In the genomic region with DNA sequence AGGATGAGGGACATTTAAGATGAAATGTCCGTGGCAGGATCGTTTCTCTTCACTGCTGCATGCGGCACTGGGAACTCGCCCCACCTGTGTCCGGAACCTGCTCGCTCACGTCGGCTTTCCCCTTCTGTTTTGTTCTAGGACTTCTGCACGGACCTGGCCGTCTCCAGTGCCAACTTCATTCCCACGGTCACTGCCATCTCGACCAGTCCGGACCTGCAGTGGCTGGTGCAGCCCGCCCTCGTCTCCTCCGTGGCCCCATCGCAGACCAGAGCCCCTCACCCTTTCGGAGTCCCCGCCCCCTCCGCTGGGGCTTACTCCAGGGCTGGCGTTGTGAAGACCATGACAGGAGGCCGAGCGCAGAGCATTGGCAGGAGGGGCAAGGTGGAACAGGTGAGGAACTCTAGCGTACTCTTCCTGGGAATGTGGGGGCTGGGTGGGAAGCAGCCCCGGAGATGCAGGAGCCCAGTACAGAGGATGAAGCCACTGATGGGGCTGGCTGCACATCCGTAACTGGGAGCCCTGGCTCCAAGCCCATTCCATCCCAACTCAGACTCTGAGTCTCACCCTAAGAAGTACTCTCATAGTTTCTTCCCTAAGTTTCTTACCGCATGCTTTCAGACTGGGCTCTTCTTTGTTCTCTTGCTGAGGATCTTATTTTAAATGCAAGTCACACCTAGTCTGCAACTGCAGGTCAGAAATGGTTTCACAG, we compare ENCODE assay signal across 8 cellular contexts. TPM values are rescaled to one million over a fixed set of nuclear protein-coding genes. Genes with fewer than 3 reads are reported as not detected.
DNase-seq lines count a peak whose midpoint lies in the region; ATAC-seq, FAIRE-seq and TF ChIP-seq lines count a peak whose summit lies in the region.

No MANE protein-coding gene starts in this region.

- H3K9me3 ChIP-seq in BLaER1 (no peaks in the 10 kb centered on the region), PC-9 (ENCODE audit: insufficient read depth, low read depth) (no peaks in the 10 kb centered on the region), H1 (ENCODE audit: insufficient read depth in 2 of 2, low read depth in 1 of 2, low read length in 1 of 2) (no peaks in the 10 kb centered on the region), mucosa of descending colon (no peaks in the 10 kb centered on the region)

- H3K23ac ChIP-seq in H1 (ENCODE audit: insufficient read length) = no peak overlapping the region

- H4K20me1 ChIP-seq in BLaER1 (peaks cover 29% of the 10 kb centered on the region), PC-9 (ENCODE audit: insufficient read depth) (peaks cover 30% of the 10 kb centered on the region), H1 (replicated peaks in 1 of 2; ENCODE audit: control insufficient read depth in 1 of 2, insufficient read depth in 2 of 2, low read length in 2 of 2) (peaks cover 4 to 7% of the 10 kb centered on the region in 2 experiments)

- POLR2A ChIA-PET in PC-9 (lab: Charles Lee; ENCODE audit: unreplicated experiment) = interaction anchor here (0.5 to 1.5 kb wide), 8 partner anchors 14 to 660 kb away, joined by 3 to 17 read pairs (median 6); no protein-coding TSS in a partner anchor
- POLR2A ChIA-PET in H1 (lab: Charles Lee; ENCODE audit: partially characterized antibody) = interaction anchor here (0.5 to 14.8 kb wide), 24 partner anchors 10 to 157 kb away, joined by 3 to 351 read pairs (median 6); partner anchors contain the start of gene NEK9

- TF ChIP-seq EP300 in H1 (IDR thresholded peaks at IDR 0.05; ENCODE audit: borderline replicate concordance in 1 of 2, low read depth in 2 of 2, low read length in 2 of 2) = no peak

- no peaks in the 10 kb centered on the region for H3K9me2 ChIP-seq in PC-9 (ENCODE audit: insufficient read depth)

- H3K4me3 ChIP-seq in BLaER1 (peak overlapping the region; percentile 73), PC-9 (peak overlapping the region; percentile 90), H1 (ENCODE audit: extremely low read depth in 1 of 4, insufficient read depth in 2 of 4, low read depth in 3 of 4, low read length in 4 of 4) (peak overlapping the region; percentile 71 to 85 (median 76)), mucosa of descending colon (peak overlapping the region; percentile 44)

- peaks cover 46% of the 10 kb centered on the region for H3F3A ChIP-seq in PC-9 (ENCODE audit: insufficient read depth, low read depth)

- H3K4ac ChIP-seq in H1 (replicated peaks; ENCODE audit: insufficient read length, low read depth, low read length) = peak overlapping the region; percentile 16

- peaks cover 24% of the 10 kb centered on the region; the same call in 1 of the 2 replicates for H3K23me2 ChIP-seq in H1 (ENCODE audit: low read depth, low read length)

- H3K79me2 ChIP-seq in PC-9 (ENCODE audit: low read depth) (peaks cover 31% of the 10 kb centered on the region), H1 (ENCODE audit: control insufficient read depth in 1 of 2, insufficient read depth in 2 of 2, low read length in 2 of 2) (peaks cover 0 to 12% of the 10 kb centered on the region in 2 experiments; a peak in 2 of 4 replicates)

- peaks cover 12% of the 10 kb centered on the region; the same call in 1 of the 2 replicates for H3K36me3 ChIP-seq in BLaER1
- H3K36me3 ChIP-seq in PC-9 (ENCODE audit: low read depth) = peaks cover 19% of the 10 kb centered on the region
- H3K36me3 ChIP-seq in H1 (ENCODE audit: control insufficient read depth in 2 of 4, insufficient read depth in 4 of 4, low read length in 3 of 4) = peaks cover 9 to 14% (median 10%) of the 10 kb centered on the region in 4 experiments; a peak in 7 of 8 replicates
- no peaks in the 10 kb centered on the region for H3K36me3 ChIP-seq in mucosa of descending colon (ENCODE audit: low read depth)

- intact Hi-C loops in PC-9 (cut with micrococcal nuclease; ENCODE audit: unreplicated experiment) (loop anchor here (5.0 kb wide), 1 partner anchor 708 kb away; no protein-coding TSS in a partner anchor), mucosa of descending colon (cut with DNase I, micrococcal nuclease) (no loop called here)

- ATAC-seq in mucosa of descending colon (no peak), HG03520 (IDR thresholded peaks at IDR 0.05; ENCODE audit: unreplicated experiment) (no peak)

- no peaks in the 10 kb centered on the region for H3K79me1 ChIP-seq in H1 (ENCODE audit: low read depth, low read length)

- CTCF ChIA-PET in PC-9 (lab: Charles Lee) = no interaction called here
- CTCF ChIA-PET in H1 (lab: Charles Lee; ENCODE audit: partially characterized antibody) = interaction anchor here (0.8 to 8.9 kb wide), 7 partner anchors 10 to 138 kb away, joined by 3 to 83 read pairs (median 4); no protein-coding TSS in a partner anchor

- H4K91ac ChIP-seq in H1 (replicated peaks; ENCODE audit: insufficient read length, low read length) = peak overlapping the region; percentile 88

- no peak overlapping the region; the same call in 1 of the 2 replicates for H2AFZ ChIP-seq in PC-9
- H2AFZ ChIP-seq in H1 (ENCODE audit: low read length) = no peak overlapping the region

- H3K27ac ChIP-seq in BLaER1 (no peak overlapping the region), PC-9 (no peak overlapping the region), H1 (ENCODE audit: low read depth, low read length) (peak overlapping the region; percentile 33; the same call in 1 of the 2 replicates)

- H4K8ac ChIP-seq in H1 (ENCODE audit: extremely low read depth, insufficient read depth, low read length) = peak overlapping the region; percentile 100; the same call in 1 of the 2 replicates

- no peak overlapping the region for H3K14ac ChIP-seq in H1 (ENCODE audit: insufficient read length)

- peak overlapping the region; percentile 95 for H3K4me2 ChIP-seq in BLaER1
- H3K4me2 ChIP-seq in PC-9 = peak overlapping the region; percentile 99
- H3K4me2 ChIP-seq in H1 (ENCODE audit: insufficient read depth in 1 of 2, low read depth in 2 of 2, low read length in 2 of 2) = peak overlapping the region; percentile 92

- peak overlapping the region; percentile 61; the same call in 1 of the 2 replicates for H2BK20ac ChIP-seq in H1 (ENCODE audit: low read length)

- H3K56ac ChIP-seq in H1 (replicated peaks; ENCODE audit: insufficient read length, low read depth, low read length) = peak overlapping the region; percentile 60

- 3% methylated on average over 26 of the region's 27 CpGs; no CpG with 5 or more reads in 1 of the 2 experiments for WGBS in H1 (ENCODE audit: extremely low coverage in 1 of 2, insufficient coverage in 1 of 2, insufficient read length in 1 of 2, insufficient replicate concordance in 2 of 2, low coverage in 1 of 2, low lambda C conversion rate in 2 of 2, missing lambda C conversion rate in 1 of 2), 2 experiments

- H3K18ac ChIP-seq in H1 (ENCODE audit: extremely low read depth, low read length) = peak overlapping the region; percentile 91

- H2BK15ac ChIP-seq in H1 (ENCODE audit: low read length) = 0 out of 2 replicates have a peak overlapping the region, but pooled peaks have one; percentile 46

- no peak for DNase-seq in PC-9
- peak in 1 of 2 experiments; percentile 75 for DNase-seq in H1 (ENCODE audit: low read depth in 1 of 2, low spot score in 2 of 2)
- peak in 2 of 3 donors; percentile 66 to 74 for DNase-seq in mucosa of descending colon
- DNase-seq in NCI-H1092 treated with DMSO at 0.1 percent for 48 hours (lab: John Stamatoyannopoulos, UW) = no peak
- no peak for DNase-seq in cerebellar cortex (ENCODE audit: low spot score)
- no peak for DNase-seq in KG1 (lab: John Stamatoyannopoulos, UW)

- peaks cover 44% of the 10 kb centered on the region for H3K4me1 ChIP-seq in BLaER1
- peaks cover 58% of the 10 kb centered on the region for H3K4me1 ChIP-seq in PC-9 (replicated peaks; ENCODE audit: insufficient read depth)
- H3K4me1 ChIP-seq in H1 (replicated peaks in 1 of 4; ENCODE audit: control insufficient read depth in 3 of 4, insufficient read depth in 4 of 4, low read length in 3 of 4) = peaks cover 4 to 11% (median 10%) of the 10 kb centered on the region in 4 experiments
- peaks cover 35% of the 10 kb centered on the region for H3K4me1 ChIP-seq in mucosa of descending colon (ENCODE audit: low read depth)

- no TSS peak for BruUV-seq in PC-9 (replicated peaks; lab: Mats Ljungman, UMichigan)

- TF ChIP-seq POLR2A in H1 (IDR thresholded peaks at IDR 0.05; ENCODE audit: control extremely low read depth in 1 of 2, low read depth in 2 of 2, low read length in 2 of 2) = peak; percentile 59 to 87; a peak in 2 of 3 replicates

- no peak for TF ChIP-seq CTCF in PC-9 (conservative IDR thresholded peaks at IDR 0.05)
- TF ChIP-seq CTCF in H1 (IDR thresholded peaks at IDR 0.05; ENCODE audit: control extremely low read depth in 1 of 3, insufficient read depth in 1 of 3, low read depth in 1 of 3, low read length in 3 of 3) = no peak
- TF ChIP-seq CTCF in mucosa of descending colon (IDR thresholded peaks at IDR 0.05) = no peak

- peak overlapping the region; percentile 98 for H2BK5ac ChIP-seq in H1 (ENCODE audit: low read depth, low read length)

- H2BK120ac ChIP-seq in H1 (replicated peaks; ENCODE audit: low read depth, low read length) = no peak overlapping the region

- H4K5ac ChIP-seq in H1 (ENCODE audit: insufficient read length, low read depth, low read length) = no peak overlapping the region

- no peak; a peak in 1 of 4 replicates for TF ChIP-seq RAD21 in H1 (IDR thresholded peaks at IDR 0.05 in 1 of 2, conservative IDR thresholded peaks at IDR 0.05 in 1 of 2; ENCODE audit: low read depth in 2 of 2, low read length in 2 of 2)

- peak; percentile 82 for FAIRE-seq in H1 (lab: Jason Lieb, UNC)

- peak overlapping the region; percentile 95 for H2BK12ac ChIP-seq in H1 (ENCODE audit: low read depth, low read length)

- H2AK5ac ChIP-seq in H1 (ENCODE audit: low read depth, low read length) = peak overlapping the region; percentile 89; the same call in 1 of the 2 replicates

- H3K9ac ChIP-seq in BLaER1 (peak overlapping the region; percentile 95), H1 (replicated peaks in 1 of 4; ENCODE audit: extremely low read depth in 1 of 4, low read depth in 3 of 4, low read length in 3 of 4) (peak overlapping the region; percentile 85 to 94 (median 90))

- peaks cover 52% of the 10 kb centered on the region for H3K27me3 ChIP-seq in BLaER1
- no peaks in the 10 kb centered on the region for H3K27me3 ChIP-seq in PC-9 (ENCODE audit: insufficient read depth, low read depth)
- H3K27me3 ChIP-seq in H1 (replicated peaks in 1 of 4; ENCODE audit: control insufficient read depth in 3 of 4, extremely low read depth in 1 of 4, insufficient read depth in 3 of 4, low read length in 3 of 4) = peaks cover 0 to 23% (median 9%) of the 10 kb centered on the region in 4 experiments; a peak in 5 of 7 replicates

RNA-seq across cellular contexts. Expression of gene FOS, which starts 1.3 kb away (rescaled TPM):
- total RNA-seq in PC-9 (2021) (84.6 and 154 TPM in 2 replicates), mucosa of descending colon (100 to 1,000 TPM; 163 to 292 (median 243) TPM)
- 51.5 and 51.8 TPM in 2 replicates for total RNA-seq in H1 (2021; fragmentation: NEBNext Ultra II Directional; extraction: Animal tissue kit (Norgen Biotek cat#: 25700))
- polyA plus RNA-seq in H1 (2011; rRNA removed) = 50.2 and 74.5 TPM in 2 replicates
- polyA plus RNA-seq in H1 (2011; cell fraction: cytosol; rRNA removed) = 29.8 TPM
- polyA plus RNA-seq in H1 (2011; cell fraction: nucleus; rRNA removed) = 236 TPM
- polyA plus RNA-seq in H1 (2012, experiment 1 of 2) = 36.4 to 90.0 TPM (median 56.1 TPM) in 4 replicates
- polyA plus RNA-seq in H1 (2012, experiment 2 of 2) = 60.5 TPM
- polyA plus RNA-seq in H1 (2013, experiment 1 of 2) = 8.6 TPM
- 8.3 TPM for polyA plus RNA-seq in H1 (2013, experiment 2 of 2)
- 35.8 and 91.1 TPM in 2 replicates for polyA minus RNA-seq in H1 (2011; rRNA and poly(A)+ RNA removed)
- polyA minus RNA-seq in H1 (2011; cell fraction: cytosol; rRNA and poly(A)+ RNA removed) = 38.5 TPM
- polyA minus RNA-seq in H1 (2011; cell fraction: nucleus; rRNA and poly(A)+ RNA removed) = 604 TPM

Comparison
In these comparisons a context has a peak if more than half of its experiments do, and no peak if none do; other contexts are left out.
1. DNase-seq: peak in mucosa of descending colon (2 of 3); none in PC-9 (0 of 2), NCI-H1092 treated with DMSO at 0.1 percent for 48 hours (single experiment), cerebellar cortex (single experiment) and KG1 (single experiment).
2. Peak in every context shown above with its lines, with median percentiles within 50 percentile points of each other: H3K4me2 ChIP-seq and H3K4me3 ChIP-seq.